12 cellular contexts compared by ENCODE assay signal in the genomic region with DNA sequence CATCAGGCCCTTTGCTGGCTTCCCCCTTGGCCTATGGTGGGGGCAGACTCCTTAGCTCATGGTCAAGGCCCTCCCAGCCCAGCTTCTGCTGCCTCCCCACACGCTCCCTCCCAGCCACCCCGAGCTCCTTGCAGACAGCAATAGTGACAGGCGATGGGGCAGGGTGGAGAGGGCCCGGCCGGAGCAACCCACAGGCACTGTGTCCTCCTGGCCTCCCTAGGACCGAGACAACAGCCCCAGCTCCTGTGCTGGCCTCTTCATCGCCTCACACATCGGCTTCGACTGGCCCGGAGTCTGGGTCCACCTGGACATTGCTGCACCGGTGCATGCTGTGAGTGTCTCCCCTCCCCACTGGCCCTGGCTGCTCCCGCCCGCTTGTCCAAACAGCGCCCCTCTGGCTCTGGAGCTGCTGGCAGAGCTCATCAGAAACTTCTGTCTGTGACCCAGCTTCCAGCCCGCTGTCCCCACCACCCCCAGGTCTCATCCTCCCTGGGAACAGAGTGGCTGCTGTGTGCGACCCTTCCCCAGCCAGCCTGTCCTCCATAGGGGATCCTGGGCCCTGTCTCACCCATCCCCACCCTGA. TPM values are rescaled to one million over a fixed set of nuclear protein-coding genes. Genes with fewer than 3 reads are reported as not detected.
DNase-seq lines count a peak whose midpoint lies in the region; ATAC-seq, FAIRE-seq and TF ChIP-seq lines count a peak whose summit lies in the region.
"Had no signal": no experiment of that assay in that cellular context is flagged by ENCODE, and none has a peak within 500 bp of the region (broad histone marks: within the 10 kb centered on the region; RNA-seq: fewer than 3 reads in every experiment).

No MANE protein-coding gene starts in this region.

- no peaks in the 10 kb centered on the region for H3K36me3 ChIP-seq in testis (ENCODE audit: low read depth, missing control alignments)
- H3K36me3 ChIP-seq in small intestine (ENCODE audit: control insufficient read depth in 2 of 2, insufficient read depth in 2 of 2, low read length in 2 of 2), result no peaks in the 10 kb centered on the region

- H3K4me3 ChIP-seq in testis (no peak overlapping the region), small intestine (ENCODE audit: low read depth in 1 of 2, low read length in 2 of 2) (no peak overlapping the region)
- H3K4me3 ChIP-seq: heart right ventricle had no signal

- no peaks in the 10 kb centered on the region for H3K27me3 ChIP-seq in testis
- no peaks in the 10 kb centered on the region for H3K27me3 ChIP-seq in small intestine (ENCODE audit: control insufficient read depth in 2 of 2, insufficient read depth in 2 of 2, low read length in 2 of 2)
- H3K27me3 ChIP-seq: heart right ventricle had no signal

- no peaks in the 10 kb centered on the region for H3K4me1 ChIP-seq in testis
- no peaks in the 10 kb centered on the region for H3K4me1 ChIP-seq in small intestine (ENCODE audit: control insufficient read depth in 2 of 2, insufficient read depth in 1 of 2, low read depth in 1 of 2, low read length in 1 of 2)
- H3K4me1 ChIP-seq: heart right ventricle, parathyroid adenoma had no signal

- 92% methylated on average over 15 of the region's 16 CpGs; no CpG with 5 or more reads in 1 of the 2 donors for WGBS in testis, 2 donors
- WGBS in small intestine, 3 donors, result 91 to 97% (median 97%) methylated on average over 16 of the region's 16 CpGs

- no peak for TF ChIP-seq CTCF in testis (IDR thresholded peaks at IDR 0.05)

- intact Hi-C loops in testis (cut with DNase I; ENCODE audit: low total_unique reads), result no loop called here

- H3K27ac ChIP-seq in testis, result no peak overlapping the region
- H3K27ac ChIP-seq in small intestine (ENCODE audit: low read depth in 1 of 2, low read length in 1 of 2), result no peak overlapping the region
- H3K27ac ChIP-seq: heart right ventricle, parathyroid adenoma had no signal

- no peak for ATAC-seq in GM18502 (IDR thresholded peaks at IDR 0.05; ENCODE audit: poor library complexity, unreplicated experiment)

- FAIRE-seq in small intestine (lab: Jason Lieb, UNC), result no peak

- no peak for TF ChIP-seq POLR2A in testis (IDR thresholded peaks at IDR 0.05)

- H3K9me3 ChIP-seq in testis (no peaks in the 10 kb centered on the region), small intestine (ENCODE audit: control insufficient read depth, low read depth) (no peaks in the 10 kb centered on the region)
- H3K9me3 ChIP-seq: heart right ventricle had no signal

- DNase-seq in activated effector memory CD4-positive, alpha-beta T cell treated with anti-CD3 and anti-CD28 coated beads, Interleukin-2, amount 50 U/mL, for 16 hours, result peak; percentile 57
- DNase-seq in activated effector memory CD4-positive, alpha-beta T cell treated with Interleukin-2 at 50 U/mL for 16 hours, result no peak
- DNase-seq in SK-N-DZ (ENCODE audit: low spot score) (peak; percentile 4), iPS-NIHi7 (ENCODE audit: extremely low spot score) (peak; percentile 8), testis (peak; percentile 11), small intestine (no peak), NCI-H1694 (lab: John Stamatoyannopoulos, UW) (no peak)
- DNase-seq: GOT3; heart right ventricle; stimulated activated CD4-positive, alpha-beta T cell treated with anti-CD3 and anti-CD28 coated beads, Interleukin-2, amount 100 ng/mL, for 24 hours had no signal

RNA-seq across cellular contexts. Expression of a gene that starts 21.8 kb away (rescaled TPM):
- 1.6 and 4.8 TPM in 2 replicates for polyA plus RNA-seq in SK-N-DZ (2014; cell fraction: cytosol; rRNA removed)
- polyA plus RNA-seq in SK-N-DZ (2014; cell fraction: nucleus; rRNA removed), result 111 and 125 TPM in 2 replicates
- total RNA-seq in testis, result 10 to 100 TPM; 56.3 to 79.9 TPM
- polyA plus RNA-seq in testis (ENCODE audit: insufficient read depth, low read depth, low replicate concordance) (47.6 TPM), small intestine (10 to 100 TPM; 16.5 to 29.7 (median 22.9) TPM)

Comparison
In these comparisons a context has a peak if more than half of its experiments do, and no peak if none do; other contexts are left out.
1. DNase-seq: peak in activated effector memory CD4-positive, alpha-beta T cell treated with anti-CD3 and anti-CD28 coated beads, Interleukin-2, amount 50 U/mL, for 16 hours (single experiment), SK-N-DZ (single experiment), iPS-NIHi7 (single experiment) and testis (single experiment); none in activated effector memory CD4-positive, alpha-beta T cell treated with Interleukin-2 at 50 U/mL for 16 hours (single experiment), small intestine (single experiment) and NCI-H1694 (single experiment).